ENCODE assay signal across 26 cellular contexts in genomic region chr4:120826449-120826848, GRCh38.
"Had no signal": no experiment of that assay in that cellular context is flagged by ENCODE, and none has a peak within 500 bp of the region (broad histone marks: within the 10 kb centered on the region; RNA-seq: fewer than 3 reads in every experiment).

No MANE protein-coding gene starts in this region.

- H3K27me3 Mint-ChIP-seq: effector memory CD8-positive, alpha-beta T cell; naive thymus-derived CD8-positive, alpha-beta T cell; progenitor cell of endocrine pancreas; stimulated activated memory B cell treated with anti-CD40 and anti-IgM and Interleukin-4, amounts not matched to agents 10 μg/mL and 1 μg/mL and 100 μg/mL, for 72 hours; type B pancreatic cell had no signal

- H3K9me3 Mint-ChIP-seq: effector memory CD8-positive, alpha-beta T cell; mesothelial cell of epicardium; naive thymus-derived CD8-positive, alpha-beta T cell; neural progenitor cell; stimulated activated memory B cell treated with anti-CD40 and anti-IgM and Interleukin-4, amounts not matched to agents 10 μg/mL and 1 μg/mL and 100 μg/mL, for 72 hours; type B pancreatic cell had no signal

- H3K4me3 ChIP-seq: heart right ventricle, lower lobe of right lung, mucosa of descending colon, neural progenitor cell, sigmoid colon, spleen, testis, tibial artery had no signal

- H2AFZ ChIP-seq: neural progenitor cell, parathyroid adenoma had no signal

- H3K4me1 Mint-ChIP-seq: neural progenitor cell; stimulated activated memory B cell treated with anti-CD40 and anti-IgM and Interleukin-4, amounts not matched to agents 10 μg/mL and 1 μg/mL and 100 μg/mL, for 72 hours had no signal

- H3K9ac ChIP-seq: neural progenitor cell, parathyroid adenoma had no signal

- H3K36me3 Mint-ChIP-seq: mesothelial cell of epicardium; naive thymus-derived CD8-positive, alpha-beta T cell; neural progenitor cell; stimulated activated memory B cell treated with anti-CD40 and anti-IgM and Interleukin-4, amounts not matched to agents 10 μg/mL and 1 μg/mL and 100 μg/mL, for 72 hours; type B pancreatic cell had no signal

- DNase-seq: caudate nucleus; cerebellar nuclear complex; cortex of kidney; effector memory CD8-positive, alpha-beta T cell; foreskin keratinocyte; glutamatergic neuron; heart right ventricle; hippocampal formation; islet precursor cell; left ventricle myocardium superior; lower lobe of right lung; mucosa of descending colon; naive thymus-derived CD8-positive, alpha-beta T cell; sigmoid colon; spleen; stimulated activated CD4-positive, alpha-beta T cell treated with anti-CD3 and anti-CD28 coated beads, Interleukin-4, amount 100 ng/mL, for 4 hours; stimulated activated naive CD8-positive, alpha-beta T cell treated with anti-CD3 and anti-CD28 coated beads, Interleukin-15, Interleukin-2, amounts not matched to agents 100 U/mL and 50 U/mL, for 24 hours; substantia nigra; testis; tibial artery had no signal

- H3K27ac ChIP-seq: foreskin keratinocyte, heart right ventricle, lower lobe of right lung, neural progenitor cell, parathyroid adenoma, sigmoid colon, testis, tibial artery had no signal

- H3K36me3 ChIP-seq: heart right ventricle, lower lobe of right lung, neural progenitor cell, sigmoid colon, spleen, tibial artery had no signal

- H3K4me2 ChIP-seq: neural progenitor cell had no signal

- H3K9me3 ChIP-seq: heart right ventricle, lower lobe of right lung, mucosa of descending colon, sigmoid colon, spleen, testis, tibial artery had no signal

- H3K27ac Mint-ChIP-seq: effector memory CD8-positive, alpha-beta T cell; mesothelial cell of epicardium; naive thymus-derived CD8-positive, alpha-beta T cell; neural progenitor cell; progenitor cell of endocrine pancreas; stimulated activated memory B cell treated with anti-CD40 and anti-IgM and Interleukin-4, amounts not matched to agents 10 μg/mL and 1 μg/mL and 100 μg/mL, for 72 hours; type B pancreatic cell had no signal

- H3K27me3 ChIP-seq: foreskin keratinocyte, heart right ventricle, neural progenitor cell, sigmoid colon, spleen, testis, tibial artery had no signal

- ATAC-seq: effector memory CD8-positive, alpha-beta T cell; foreskin keratinocyte; heart right ventricle; left ventricle myocardium superior; lower lobe of right lung; mucosa of descending colon; naive thymus-derived CD8-positive, alpha-beta T cell; stimulated activated memory B cell treated with anti-CD40 and anti-IgM and Interleukin-4, amounts not matched to agents 10 μg/mL and 1 μg/mL and 100 μg/mL, for 72 hours; stimulated activated naive CD8-positive, alpha-beta T cell treated with anti-CD3 and anti-CD28 coated beads, Interleukin-15, Interleukin-2, amounts not matched to agents 100 U/mL and 50 U/mL, for 24 hours had no signal

- H3K4me3 Mint-ChIP-seq: effector memory CD8-positive, alpha-beta T cell; mesothelial cell of epicardium; naive thymus-derived CD8-positive, alpha-beta T cell; neural progenitor cell; stimulated activated memory B cell treated with anti-CD40 and anti-IgM and Interleukin-4, amounts not matched to agents 10 μg/mL and 1 μg/mL and 100 μg/mL, for 72 hours; type B pancreatic cell had no signal

- H3K4me1 ChIP-seq: foreskin keratinocyte, lower lobe of right lung, neural progenitor cell, parathyroid adenoma, spleen, testis, tibial artery had no signal
